ENCODE assay signal across 9 cellular contexts in genomic region chr3:112814256-112814655, GRCh38. TPM values are rescaled to one million over a fixed set of nuclear protein-coding genes. Genes with fewer than 3 reads are reported as not detected.
DNase-seq lines count a peak whose midpoint lies in the region; FAIRE-seq and TF ChIP-seq lines count a peak whose summit lies in the region.
"Had no signal": no experiment of that assay in that cellular context is flagged by ENCODE, and none has a peak within 500 bp of the region (broad histone marks: within the 10 kb centered on the region; RNA-seq: fewer than 3 reads in every experiment).

No MANE protein-coding gene starts in this region.

- peak; percentile 73 for TF ChIP-seq CTCF in choroid plexus epithelial cell (conservative IDR thresholded peaks at IDR 0.05; ENCODE audit: low read depth, low read length)

- peak; percentile 27 for DNase-seq in DMS153 (lab: John Stamatoyannopoulos, UW)
- DNase-seq in M059J (ENCODE audit: low read depth) = peak; percentile 68
- peak; percentile 93 for DNase-seq in choroid plexus epithelial cell (ENCODE audit: low read depth)
- DNase-seq in myocyte (ENCODE audit: low read depth) = peak; percentile 71
- no peak for DNase-seq in GM19240 (ENCODE audit: insufficient read length, low spot score)
- DNase-seq in stimulated activated CD4-positive, alpha-beta T cell treated with anti-CD3 and anti-CD28 coated beads, Interleukin-1b, Interleukin-23, amount 100 ng/mL, for 48 hours = no peak
- no peak for DNase-seq in frontal cortex (ENCODE audit: low spot score in 2 of 2)
- no peak for DNase-seq in NCI-H2227 treated with DMSO at 0.1 percent for 48 hours (lab: John Stamatoyannopoulos, UW)

- no peak for FAIRE-seq in frontal cortex (lab: Jason Lieb, UNC)

- H3K4me3 ChIP-seq in choroid plexus epithelial cell (ENCODE audit: low read depth, low read length) = no peak overlapping the region

RNA-seq across cellular contexts. Expression of gene CD200R1L, which starts 32.4 kb away (rescaled TPM):
- total RNA-seq in M059J (2014; rRNA removed; shearing (Covaris generic)) = 0.22 TPM in 1 of 2 replicates, not detected in the other
- total RNA-seq in myocyte (not detected in 2 replicates), frontal cortex (not detected)
- polyA plus RNA-seq in myocyte (2012) = not detected
- total RNA-seq: NCI-H460 had no signal

Comparison
In these comparisons a context has a peak if more than half of its experiments do, and no peak if none do; other contexts are left out.
1. DNase-seq: peak in DMS153 (single experiment), M059J (single experiment), choroid plexus epithelial cell (single experiment) and myocyte (single experiment); none in GM19240 (single experiment), stimulated activated CD4-positive, alpha-beta T cell treated with anti-CD3 and anti-CD28 coated beads, Interleukin-1b, Interleukin-23, amount 100 ng/mL, for 48 hours (single experiment), frontal cortex (0 of 2) and NCI-H2227 treated with DMSO at 0.1 percent for 48 hours (single experiment).